8 cellular contexts compared by ENCODE assay signal in the genomic region with DNA sequence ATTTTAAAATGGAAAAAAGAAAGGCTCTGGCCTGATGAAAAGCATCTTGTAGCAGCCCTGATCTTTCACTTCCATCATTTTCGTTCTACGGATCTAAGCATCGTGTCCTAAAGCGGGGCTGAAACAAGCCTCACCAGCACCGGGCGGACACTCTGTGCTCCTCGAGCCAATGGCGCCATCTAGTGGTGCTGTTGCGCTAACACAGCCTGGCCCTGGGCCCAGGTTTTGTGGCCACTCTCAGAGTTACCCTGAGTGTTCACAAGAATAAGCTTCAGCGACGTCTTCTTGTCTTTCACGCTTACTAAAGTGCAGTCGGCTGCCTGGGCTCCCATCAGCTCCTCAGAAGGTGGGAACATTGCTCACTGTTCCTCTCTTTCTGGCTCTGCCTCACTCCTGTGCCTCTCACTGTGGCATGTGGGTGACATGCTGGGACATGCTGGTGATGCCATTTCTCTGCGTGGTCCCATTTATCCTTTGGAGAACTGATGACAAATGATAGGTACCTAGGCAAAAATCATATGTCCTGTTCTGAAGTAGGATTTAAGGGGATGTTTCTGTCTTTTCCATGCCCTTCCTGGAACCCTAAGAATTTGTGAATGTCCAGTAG. TPM values are rescaled to one million over a fixed set of nuclear protein-coding genes. Genes with fewer than 3 reads are reported as not detected.
DNase-seq lines count a peak whose midpoint lies in the region; ATAC-seq lines count a peak whose summit lies in the region.

No MANE protein-coding gene starts in this region.

- peak overlapping the region; percentile 68 for H4K91ac ChIP-seq in neuronal stem cell (ENCODE audit: low read depth, low read length, poor library complexity)

- H4K8ac ChIP-seq in neuronal stem cell (ENCODE audit: low read depth, low read length) = no peak overlapping the region

- no peaks in the 10 kb centered on the region for H3K27me3 ChIP-seq in neuronal stem cell (ENCODE audit: control insufficient read depth in 3 of 3, insufficient read depth in 3 of 3, low read depth in 1 of 3, low read length in 3 of 3)

- no peak overlapping the region for H2BK12ac ChIP-seq in neuronal stem cell (ENCODE audit: low read length)

- no peak overlapping the region for H2BK15ac ChIP-seq in neuronal stem cell (ENCODE audit: low read length)

- ATAC-seq in GM21423 (IDR thresholded peaks at IDR 0.05; ENCODE audit: unreplicated experiment) = peak; percentile 96

- H3K9me3 ChIP-seq in neuronal stem cell (replicated peaks in 1 of 2; ENCODE audit: control insufficient read depth in 2 of 2, insufficient read depth in 1 of 2, low read depth in 1 of 2, low read length in 2 of 2) = no peaks in the 10 kb centered on the region

- DNase-seq in DMS79 treated with DMSO at 0.1 percent for 48 hours (lab: John Stamatoyannopoulos, UW) = peak; percentile 45
- peak; percentile 70 for DNase-seq in HPDE6-E6E7 (ENCODE audit: extremely low spot score)
- peak; percentile 79 for DNase-seq in OCI-M1 (lab: John Stamatoyannopoulos, UW)
- peak; percentile 67 for DNase-seq in activated T-cell treated with anti-CD3 and anti-CD28 coated beads, Interleukin-2, amount 50 U/mL, for 1 hour
- peak; percentile 63 for DNase-seq in fibroblast of peridontal ligament (ENCODE audit: extremely low read depth)
- peak; percentile 77 for DNase-seq in neuronal stem cell (ENCODE audit: low spot score)
- peak in 47 of 49 donors; percentile 5 to 88 (median 68) for DNase-seq in substantia nigra (lab: John Stamatoyannopoulos, UW)

- no peak overlapping the region for H3K4me3 ChIP-seq in neuronal stem cell (ENCODE audit: low read length in 2 of 2)

- no peak overlapping the region for H3K14ac ChIP-seq in neuronal stem cell (ENCODE audit: low read length)

- H2BK120ac ChIP-seq in neuronal stem cell (ENCODE audit: low read depth, low read length) = no peak overlapping the region

- no peak overlapping the region for H3K9ac ChIP-seq in neuronal stem cell (ENCODE audit: low read depth, low read length, poor library complexity)

- no CpG with 5 or more reads among the region's 14 CpGs for WGBS in neuronal stem cell (ENCODE audit: extremely low coverage in 2 of 2, insufficient read length in 2 of 2, insufficient replicate concordance in 1 of 2), 2 donors

- no peak overlapping the region for H2BK5ac ChIP-seq in neuronal stem cell (ENCODE audit: low read length)

- no peak overlapping the region for H3K23ac ChIP-seq in neuronal stem cell (ENCODE audit: low read depth, low read length, poor library complexity)

- H3K79me1 ChIP-seq in neuronal stem cell (ENCODE audit: low read depth, low read length) = no peaks in the 10 kb centered on the region

- H2AK5ac ChIP-seq in neuronal stem cell (ENCODE audit: low read depth, low read length) = no peak overlapping the region

- peak overlapping the region; percentile 53 for H3K18ac ChIP-seq in neuronal stem cell (ENCODE audit: low read length)

- no peak overlapping the region for H3K4ac ChIP-seq in neuronal stem cell (ENCODE audit: low read length)

- no peak overlapping the region for H3K4me2 ChIP-seq in neuronal stem cell (ENCODE audit: insufficient read depth, low read length, poor library complexity, severe bottlenecking)

- no peaks in the 10 kb centered on the region for H3K4me1 ChIP-seq in neuronal stem cell (ENCODE audit: control insufficient read depth in 2 of 2, insufficient read depth in 1 of 2, low read depth in 1 of 2, low read length in 2 of 2)

- H3K27ac ChIP-seq in neuronal stem cell (replicated peaks; ENCODE audit: low read length) (no peak overlapping the region), substantia nigra (ENCODE audit: low read depth, low read length, poor library complexity, severe bottlenecking) (no peak overlapping the region)

- peak overlapping the region; percentile 63 for H2AFZ ChIP-seq in neuronal stem cell (ENCODE audit: low read length)

- H3K36me3 ChIP-seq in neuronal stem cell (replicated peaks in 1 of 2; ENCODE audit: control insufficient read depth in 2 of 2, insufficient read depth in 2 of 2, low read length in 2 of 2) = no peaks in the 10 kb centered on the region

RNA-seq across cellular contexts. Expression of a gene that starts 32.7 kb away (rescaled TPM):
- polyA plus RNA-seq in neuronal stem cell (2013, experiment 1 of 2) = 0.91 TPM
- 0.75 TPM for polyA plus RNA-seq in neuronal stem cell (2013, experiment 2 of 2)

RNA-seq across cellular contexts. Expression of a gene that starts 41.0 kb away (rescaled TPM):
- polyA plus RNA-seq in neuronal stem cell (2013, experiment 1 of 2) = 0.36 TPM
- 0.53 TPM for polyA plus RNA-seq in neuronal stem cell (2013, experiment 2 of 2)
